ENCODE assay signal across 1 cellular context in genomic region chr9:128322342-128323191, GRCh38.
TF ChIP-seq lines count a peak whose summit lies in the region.

COQ4 (plus strand) TSS chr9:128322839; CDS start chr9:128322859, 20 bp downstream.
TRUB2 (minus strand) TSS chr9:128322447; CDS start chr9:128322408, 39 bp downstream.

TF ChIP-seq in HepG2, 621 proteins besides CTCF, POLR2A, EP300 and RAD21 (continued from another document and continues in another):
- TF ChIP-seq TIGD3 (CRISPR knock-in tag; IDR thresholded peaks at IDR 0.05; ENCODE audit: borderline replicate concordance) (0 out of 2 replicates have a peak, but pooled peaks have one; percentile 40), ZNF782 (CRISPR knock-in tag; IDR thresholded peaks at IDR 0.05; ENCODE audit: borderline replicate concordance) (0 out of 2 replicates have a peak, but pooled peaks have one; percentile 42), MLX (CRISPR knock-in tag; IDR thresholded peaks at IDR 0.05) (no peak), PBX2 (CRISPR knock-in tag; IDR thresholded peaks at IDR 0.05) (no peak), KAT7 (CRISPR knock-in tag; IDR thresholded peaks at IDR 0.05; ENCODE audit: borderline replicate concordance) (peak; percentile 89; the same call in 1 of the 2 replicates), TFE3 (CRISPR knock-in tag; IDR thresholded peaks at IDR 0.05) (0 out of 2 replicates have a peak, but pooled peaks have one; percentile 17), ZNF550 (CRISPR knock-in tag; IDR thresholded peaks at IDR 0.05; ENCODE audit: borderline replicate concordance) (0 out of 2 replicates have a peak, but pooled peaks have one; percentile 16), ZMAT5 (CRISPR knock-in tag; IDR thresholded peaks at IDR 0.05; ENCODE audit: borderline replicate concordance, low read depth) (no peak), SMAD3 (CRISPR knock-in tag; IDR thresholded peaks at IDR 0.05) (peak; percentile 40), ZNF878 (CRISPR knock-in tag; IDR thresholded peaks at IDR 0.05) (no peak), SP4 (CRISPR knock-in tag; IDR thresholded peaks at IDR 0.05) (peak; percentile 85), U2AF2 (IDR thresholded peaks at IDR 0.05; ENCODE audit: low read depth, low read length) (peak; percentile 81; the same call in 1 of the 2 replicates), ERF (CRISPR knock-in tag; IDR thresholded peaks at IDR 0.05) (peak; percentile 73), NRL (CRISPR knock-in tag; IDR thresholded peaks at IDR 0.05; ENCODE audit: borderline replicate concordance) (peak; percentile 89; the same call in 1 of the 2 replicates), SP1 (IDR thresholded peaks at IDR 0.05) (no peak), SP1 (CRISPR knock-in tag; IDR thresholded peaks at IDR 0.05) (peak; percentile 90), ZNF263 (CRISPR knock-in tag; IDR thresholded peaks at IDR 0.05) (no peak), PRDM4 (CRISPR knock-in tag; IDR thresholded peaks at IDR 0.05; ENCODE audit: borderline replicate concordance) (no peak; the same call in 1 of the 2 replicates), THAP9 (CRISPR knock-in tag; IDR thresholded peaks at IDR 0.05; ENCODE audit: borderline replicate concordance) (peak; percentile 99), ZNF580 (CRISPR knock-in tag; IDR thresholded peaks at IDR 0.05; ENCODE audit: borderline replicate concordance, low read depth) (peak; percentile 73), ZNF761 (CRISPR knock-in tag; conservative IDR thresholded peaks at IDR 0.05) (peak; percentile 79), JUND (CRISPR knock-in tag; IDR thresholded peaks at IDR 0.05) (peak; percentile 33; the same call in 1 of the 2 replicates), PRPF4 (IDR thresholded peaks at IDR 0.05; ENCODE audit: low read depth, low read length, poor library complexity, severe bottlenecking) (no peak), GTF3A (CRISPR knock-in tag; conservative IDR thresholded peaks at IDR 0.05) (0 out of 2 replicates have a peak, but pooled peaks have one; percentile 42), TEAD3 (CRISPR knock-in tag; optimal IDR thresholded peaks at IDR 0.05; ENCODE audit: borderline replicate concordance) (peak; percentile 50), ARNTL (CRISPR knock-in tag; IDR thresholded peaks at IDR 0.05) (0 out of 2 replicates have a peak, but pooled peaks have one; percentile 49), ZNF570 (CRISPR knock-in tag; IDR thresholded peaks at IDR 0.05; ENCODE audit: borderline replicate concordance) (0 out of 2 replicates have a peak, but pooled peaks have one; percentile 40), KDM5A (IDR thresholded peaks at IDR 0.05; ENCODE audit: borderline replicate concordance, low read length) (peak; percentile 98), YEATS2 (CRISPR knock-in tag; IDR thresholded peaks at IDR 0.05; ENCODE audit: borderline replicate concordance) (peak; percentile 95), CREB1 (IDR thresholded peaks at IDR 0.05) (peak; percentile 64), CREB1 (CRISPR knock-in tag; IDR thresholded peaks at IDR 0.05) (peak; percentile 86), KLF6 (CRISPR knock-in tag; IDR thresholded peaks at IDR 0.05) (peak; percentile 91), MAX (IDR thresholded peaks at IDR 0.05) (peak; percentile 97), MAFK (conservative IDR thresholded peaks at IDR 0.05 in 1 of 2, IDR thresholded peaks at IDR 0.05 in 1 of 2; ENCODE audit: low read length in 2 of 2) (no peak), MLLT10 (CRISPR knock-in tag; IDR thresholded peaks at IDR 0.05) (no peak), REL (CRISPR knock-in tag; conservative IDR thresholded peaks at IDR 0.05) (no peak), ZNF121 (CRISPR knock-in tag; IDR thresholded peaks at IDR 0.05) (peak; percentile 78; the same call in 1 of the 2 replicates), IRF2 (CRISPR knock-in tag; IDR thresholded peaks at IDR 0.05) (peak; percentile 89), NFYB (CRISPR knock-in tag; IDR thresholded peaks at IDR 0.05) (no peak; the same call in 1 of the 2 replicates), TBX2 (CRISPR knock-in tag; IDR thresholded peaks at IDR 0.05; ENCODE audit: borderline replicate concordance) (peak; percentile 87), GATA4 (IDR thresholded peaks at IDR 0.05; ENCODE audit: borderline replicate concordance, low read depth) (no peak), EHMT2 (IDR thresholded peaks at IDR 0.05; ENCODE audit: borderline replicate concordance, low read depth, low read length) (no peak), ZNF788 (CRISPR knock-in tag; IDR thresholded peaks at IDR 0.05; ENCODE audit: borderline replicate concordance) (peak; percentile 93; the same call in 1 of the 2 replicates), ZMAT3 (CRISPR knock-in tag; conservative IDR thresholded peaks at IDR 0.05) (peak; percentile 60; the same call in 1 of the 2 replicates), MXD1 (CRISPR knock-in tag; IDR thresholded peaks at IDR 0.05) (peak; percentile 91; the same call in 1 of the 2 replicates), MAZ (IDR thresholded peaks at IDR 0.05; ENCODE audit: borderline replicate concordance, low read depth, low read length) (peak; percentile 66), MAZ (CRISPR knock-in tag; IDR thresholded peaks at IDR 0.05; ENCODE audit: low read depth) (0 out of 2 replicates have a peak, but pooled peaks have one; percentile 51), E2F2 (CRISPR knock-in tag; IDR thresholded peaks at IDR 0.05; ENCODE audit: borderline replicate concordance) (no peak), ATF1 (CRISPR knock-in tag; IDR thresholded peaks at IDR 0.05) (peak; percentile 79), ZIK1 (CRISPR knock-in tag; IDR thresholded peaks at IDR 0.05; ENCODE audit: borderline replicate concordance, low read depth) (no peak; the same call in 1 of the 2 replicates), ISX (CRISPR knock-in tag; conservative IDR thresholded peaks at IDR 0.05) (no peak), IKZF4 (CRISPR knock-in tag; IDR thresholded peaks at IDR 0.05; ENCODE audit: borderline replicate concordance, low read depth, not compliant biosample characterization) (peak; percentile 30), MTA1 (CRISPR knock-in tag; IDR thresholded peaks at IDR 0.05; ENCODE audit: borderline replicate concordance) (0 out of 2 replicates have a peak, but pooled peaks have one; percentile 21), ZNF704 (CRISPR knock-in tag; IDR thresholded peaks at IDR 0.05; ENCODE audit: borderline replicate concordance) (peak; percentile 27; the same call in 1 of the 2 replicates), ZNF883 (CRISPR knock-in tag; IDR thresholded peaks at IDR 0.05; ENCODE audit: not compliant biosample characterization) (no peak), ZNF713 (CRISPR knock-in tag; IDR thresholded peaks at IDR 0.05) (peak; percentile 52; the same call in 1 of the 2 replicates)
